In genomic region chr7:19713676-19714075, GRCh38 we compare ENCODE assay signal across 9 cellular contexts. TPM values are rescaled to one million over a fixed set of nuclear protein-coding genes. Genes with fewer than 3 reads are reported as not detected.
DNase-seq lines count a peak whose midpoint lies in the region; ATAC-seq and TF ChIP-seq lines count a peak whose summit lies in the region.
"Had no signal": no experiment of that assay in that cellular context is flagged by ENCODE, and none has a peak within 500 bp of the region (broad histone marks: within the 10 kb centered on the region; RNA-seq: fewer than 3 reads in every experiment).

No MANE protein-coding gene starts in this region.

- H3K36me3 ChIP-seq in Peyer's patch (no peaks in the 10 kb centered on the region), body of pancreas (replicated peaks in 1 of 2; ENCODE audit: insufficient read depth in 1 of 2, low read depth in 2 of 2) (no peaks in the 10 kb centered on the region), right lobe of liver (no peaks in the 10 kb centered on the region), tibial artery (no peaks in the 10 kb centered on the region)

- DNase-seq in COLO668 (lab: John Stamatoyannopoulos, UW; ENCODE audit: unreplicated experiment) (peak; percentile 21), H9 (no peak), Peyer's patch (peak in 2 of 3 donors; percentile 27 to 57), body of pancreas (peak; percentile 20 to 55 (median 38)), right lobe of liver (no peak), tibial artery (no peak)

- H2BK12ac ChIP-seq in H9 (ENCODE audit: insufficient read length, low read depth, low read length): no peak overlapping the region

- H3K9ac ChIP-seq in H9 (ENCODE audit: extremely low read depth, insufficient read length, low read length): no peak overlapping the region

- no peak overlapping the region for H3K56ac ChIP-seq in H9 (ENCODE audit: insufficient read length, low read depth, low read length)

- H3K79me2 ChIP-seq in H9 (ENCODE audit: insufficient read depth, low read length): peaks cover under 1% of the 10 kb centered on the region; the same call in 1 of the 2 replicates

- H3K4me3 Mint-ChIP-seq in H9: no peak overlapping the region

- no peak overlapping the region for H2BK120ac ChIP-seq in H9 (ENCODE audit: low read depth, low read length, poor library complexity, severe bottlenecking)

- H3K27ac ChIP-seq in H9 (ENCODE audit: insufficient read length, low read depth, low read length): no peak overlapping the region
- H3K27ac ChIP-seq in Peyer's patch: no peak overlapping the region
- no peak overlapping the region for H3K27ac ChIP-seq in body of pancreas
- H3K27ac ChIP-seq in right lobe of liver: no peak overlapping the region
- no peak overlapping the region for H3K27ac ChIP-seq in tibial artery

- H3K27me3 ChIP-seq in H9 (ENCODE audit: insufficient read depth, low read length): no peaks in the 10 kb centered on the region
- H3K27me3 ChIP-seq in Peyer's patch: no peaks in the 10 kb centered on the region
- no peaks in the 10 kb centered on the region for H3K27me3 ChIP-seq in body of pancreas
- no peaks in the 10 kb centered on the region for H3K27me3 ChIP-seq in right lobe of liver
- no peaks in the 10 kb centered on the region for H3K27me3 ChIP-seq in tibial artery

- no peak overlapping the region for H3K4ac ChIP-seq in H9 (ENCODE audit: low read depth, low read length)

- H4K20me1 ChIP-seq in H9 (ENCODE audit: control insufficient read depth, insufficient read depth, insufficient read length): no peaks in the 10 kb centered on the region

- peaks cover 14% of the 10 kb centered on the region for H3K27me3 Mint-ChIP-seq in H9 (ENCODE audit: low read depth)

- no peaks in the 10 kb centered on the region for H3K23me2 ChIP-seq in H9 (ENCODE audit: insufficient read length, low read depth, low read length, poor library complexity, severe bottlenecking)

- no peak overlapping the region for H3K27ac Mint-ChIP-seq in H9

- H2AK5ac ChIP-seq in H9 (ENCODE audit: insufficient read length, low read length): no peak overlapping the region

- H3K9me3 ChIP-seq in H9 (ENCODE audit: control insufficient read depth, low read depth, low read length) (no peaks in the 10 kb centered on the region), Peyer's patch (no peaks in the 10 kb centered on the region), body of pancreas (no peaks in the 10 kb centered on the region), right lobe of liver (no peaks in the 10 kb centered on the region), tibial artery (no peaks in the 10 kb centered on the region)

- no peak overlapping the region for H3K14ac ChIP-seq in H9 (ENCODE audit: insufficient read depth, low read length)

- peaks cover 4 to 9% of the 10 kb centered on the region in 2 experiments for H3K4me1 Mint-ChIP-seq in H9

- H3K4me2 ChIP-seq in H9 (ENCODE audit: insufficient read depth, insufficient read length, low read length): no peak overlapping the region

- WGBS in H9 (ENCODE audit: extremely low coverage, insufficient read length, low lambda C conversion rate): no CpG with 5 or more reads among the region's 1 CpG
- 21 to 31% methylated on average over 1 of the region's 1 CpG for WGBS in body of pancreas, 2 donors
- 14% methylated on average over 1 of the region's 1 CpG for WGBS in right lobe of liver (ENCODE audit: insufficient coverage, low coverage, low lambda C conversion rate, missing lambda C conversion rate)

- no peak overlapping the region for H4K8ac ChIP-seq in H9 (replicated peaks; ENCODE audit: insufficient read length, low read depth, low read length)

- no peak overlapping the region for H3T11ph ChIP-seq in H9 (ENCODE audit: low read length)

- no peak overlapping the region for H3K18ac ChIP-seq in H9 (ENCODE audit: insufficient read length, low read depth, low read length)

- H4K5ac ChIP-seq in H9 (ENCODE audit: insufficient read length, low read depth, low read length): no peak overlapping the region

- H2BK20ac ChIP-seq in H9 (ENCODE audit: low read depth, low read length, poor library complexity, severe bottlenecking): no peak overlapping the region

- peaks cover 4% of the 10 kb centered on the region; the same call in 1 of the 2 replicates for H3K4me1 ChIP-seq in H9 (ENCODE audit: insufficient read depth, low read length)
- no peaks in the 10 kb centered on the region for H3K4me1 ChIP-seq in Peyer's patch
- H3K4me1 ChIP-seq in body of pancreas: peaks cover 6% of the 10 kb centered on the region
- H3K4me1 ChIP-seq in right lobe of liver: no peaks in the 10 kb centered on the region
- H3K4me1 ChIP-seq in tibial artery: peaks cover 0 to 9% (median 0%) of the 10 kb centered on the region in 4 donors

- TF ChIP-seq CTCF in H9 (conservative IDR thresholded peaks at IDR 0.05): peak; percentile 64
- peak; percentile 40 to 57 (median 46) for TF ChIP-seq CTCF in Peyer's patch (IDR thresholded peaks at IDR 0.05)
- peak in 6 of 7 experiments; percentile 30 to 57 (median 50) for TF ChIP-seq CTCF in body of pancreas (IDR thresholded peaks at IDR 0.05)
- peak; percentile 50 to 60 (median 56) for TF ChIP-seq CTCF in right lobe of liver (IDR thresholded peaks at IDR 0.05)
- peak; percentile 52 to 55 for TF ChIP-seq CTCF in tibial artery (IDR thresholded peaks at IDR 0.05)

- no peak overlapping the region for H2AFZ ChIP-seq in H9 (ENCODE audit: low read length)

- H3K4me3 ChIP-seq in Peyer's patch (no peak overlapping the region), body of pancreas (no peak overlapping the region), right lobe of liver (no peak overlapping the region), tibial artery (no peak overlapping the region)

- ATAC-seq in body of pancreas: no peak
- ATAC-seq in right lobe of liver: peak in 1 of 4 donors; percentile 24
- ATAC-seq in GM18505 (IDR thresholded peaks at IDR 0.05; ENCODE audit: unreplicated experiment): no peak
- no peak for ATAC-seq in HG03280 (IDR thresholded peaks at IDR 0.05; ENCODE audit: unreplicated experiment)

- no peaks in the 10 kb centered on the region for H3K36me3 Mint-ChIP-seq in H9 (ENCODE audit: insufficient read depth in 1 of 3, low read depth in 3 of 3)

- H3K79me1 ChIP-seq in H9 (ENCODE audit: insufficient read depth, low read depth, low read length, poor library complexity, severe bottlenecking): no peaks in the 10 kb centered on the region

- H3K9me3 Mint-ChIP-seq in H9: no peaks in the 10 kb centered on the region

- no peak overlapping the region for H2BK15ac ChIP-seq in H9 (ENCODE audit: low read depth, low read length)

- intact Hi-C loops in body of pancreas (cut with DNase I) (loop anchor here (10.0 kb wide), 1 partner anchor 881 kb away; no protein-coding TSS in a partner anchor), right lobe of liver (cut with DNase I) (no loop called here), tibial artery (cut with DNase I; ENCODE audit: low total_unique reads) (no loop called here)

- no peak overlapping the region for H2BK5ac ChIP-seq in H9 (ENCODE audit: insufficient read length, low read length)

- H3K23ac ChIP-seq in H9 (ENCODE audit: insufficient read length, low read depth, low read length): no peak overlapping the region

- no peak for TF ChIP-seq POLR2A in Peyer's patch (IDR thresholded peaks at IDR 0.05)
- TF ChIP-seq POLR2A in body of pancreas (IDR thresholded peaks at IDR 0.05): no peak
- no peak for TF ChIP-seq POLR2A in right lobe of liver (IDR thresholded peaks at IDR 0.05)
- TF ChIP-seq POLR2A in GM18505 (IDR thresholded peaks at IDR 0.05; ENCODE audit: borderline replicate concordance, extremely low read depth, insufficient read depth, insufficient read length): no peak

- no peak overlapping the region for H4K91ac ChIP-seq in H9 (ENCODE audit: insufficient read length, low read depth, low read length)

RNA-seq across cellular contexts. Expression of gene POLR1F, which starts 4.8 kb away (rescaled TPM):
- total RNA-seq in H9 (2021) (24.9 and 26.5 TPM in 2 replicates), Peyer's patch (10 to 100 TPM in 1 of 4 donors, 1 to 10 TPM in 3; 4.8 to 12.6 (median 5.6) TPM), body of pancreas (1 to 10 TPM; 8.6 to 9.3 TPM), right lobe of liver (10 to 100 TPM in 1 of 6 experiments, 1 to 10 TPM in 5; 2.9 to 10.1 (median 6.2) TPM)

RNA-seq across cellular contexts. Expression of gene TMEM196, which starts 59.7 kb away (rescaled TPM):
- total RNA-seq in H9 (2021) (not detected in 2 replicates), Peyer's patch (not detected), body of pancreas (under 1 TPM in 1 of 2 donors, not detected in 1; 0.26 TPM), right lobe of liver (not detected)
- total RNA-seq: T-helper 2 cell treated with Interferon-gamma antibody and Interleukin-4, amounts not matched to agents 100 ng/mL and 5 ng/mL, for 36 hours had no signal

Comparison
In these comparisons a context has a peak if more than half of its experiments do, and no peak if none do; other contexts are left out.
1. DNase-seq: peak in COLO668 (single experiment), Peyer's patch (2 of 3) and body of pancreas (4 of 4); none in H9 (single experiment), right lobe of liver (0 of 3) and tibial artery (0 of 2).
2. Peak in every context shown above with its lines, with median percentiles within 50 percentile points of each other: CTCF ChIP-seq.